In the genomic region with DNA sequence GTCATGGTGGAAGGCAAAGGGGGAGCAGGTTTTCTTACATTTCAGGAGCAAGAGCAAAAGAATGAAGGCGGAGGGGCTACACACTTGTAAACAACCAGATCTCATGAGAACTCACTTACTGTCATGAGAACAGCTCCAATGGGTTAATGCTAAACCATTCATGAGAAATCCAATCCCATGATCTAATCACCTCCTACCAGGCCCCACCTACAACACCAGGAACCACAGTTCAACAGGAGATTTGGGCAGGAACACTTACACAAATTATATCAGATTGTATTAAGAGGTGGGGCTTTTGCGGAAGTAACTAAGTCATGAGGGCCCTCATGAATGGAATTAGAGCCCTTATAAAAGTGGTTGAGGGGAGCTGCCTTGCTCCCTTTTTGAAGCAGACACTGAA, we compare ENCODE assay signal across 24 cellular contexts. TPM values are rescaled to one million over a fixed set of nuclear protein-coding genes. Genes with fewer than 3 reads are reported as not detected.
"Had no signal": no experiment of that assay in that cellular context is flagged by ENCODE, and none has a peak within 500 bp of the region (broad histone marks: within the 10 kb centered on the region; RNA-seq: fewer than 3 reads in every experiment).

No MANE protein-coding gene starts in this region.

- H3K4me3 Mint-ChIP-seq: IgD-negative memory B cell had no signal

- H3K27ac ChIP-seq: HL-60, KMS-11, SJSA1, SK-N-MC had no signal

- H3K27me3 ChIP-seq: SJSA1 had no signal

- H3K4me1 ChIP-seq: SJSA1 had no signal

- H3K36me3 Mint-ChIP-seq: IgD-negative memory B cell had no signal

- ATAC-seq: K562 had no signal

- H3K36me3 ChIP-seq: SJSA1 had no signal

- H3K27me3 Mint-ChIP-seq: IgD-negative memory B cell had no signal

- DNase-seq: Kasumi-1, MM.1S, NCI-H1092 treated with DMSO at 0.1 percent for 48 hours, NCI-H1436, NCI-H187, NCI-H2029, NCI-H2081 treated with DMSO at 0.1 percent for 48 hours, NCI-H2171, NCI-H226, NCI-H446, NCI-H510A, NCI-H524 treated with DMSO at 0.1 percent for 48 hours, NCI-H69, NCI-H774, Right ventricle myocardium superior, RPMI8226, SIG-M5 had no signal

- H3K27ac Mint-ChIP-seq: IgD-negative memory B cell had no signal

- H3K9me3 ChIP-seq: SJSA1 had no signal

- H3K4me3 ChIP-seq: K562, SJSA1, SK-N-MC had no signal

RNA-seq across cellular contexts. Expression of a gene that starts 48.9 kb away (rescaled TPM):
- total RNA-seq: M059J, SJSA1 had no signal
